ENCODE assay signal across 22 cellular contexts in genomic region chrX:37383313-37383712, GRCh38. TPM values are rescaled to one million over a fixed set of nuclear protein-coding genes. Genes with fewer than 3 reads are reported as not detected.
"Had no signal": no experiment of that assay in that cellular context is flagged by ENCODE, and none has a peak within 500 bp of the region (broad histone marks: within the 10 kb centered on the region; RNA-seq: fewer than 3 reads in every experiment).

No MANE protein-coding gene starts in this region.

- H3K27ac ChIP-seq: brain microvascular endothelial cell, sigmoid colon, suprapubic skin had no signal

- H3K27ac Mint-ChIP-seq: activated CD4-positive, alpha-beta T cell treated with anti-CD3 and anti-CD28 coated beads, Interleukin-2, amount 10 ng/mL, durations not matched to agents 24 days and 14 days; activated naive CD4-positive, alpha-beta T cell treated with anti-CD3 and anti-CD28 coated beads, Interleukin-2, amount 10 ng/mL, durations not matched to agents 7 days and 5 days; activated T-helper 17 cell treated with anti-CD3 and anti-CD28 coated beads, Interleukin-2, amount 50 U/mL, for 72 hours; dendritic cell treated with granulocyte-macrophage colony-stimulating factor and Interleukin-4, amounts not matched to agents 40 ng/mL and 50 ng/mL, for 4 days; naive thymus-derived CD8-positive, alpha-beta T cell; progenitor cell of endocrine pancreas; T-cell; type B pancreatic cell; WTC11 had no signal

- H3K27me3 Mint-ChIP-seq: activated CD4-positive, alpha-beta T cell treated with anti-CD3 and anti-CD28 coated beads, Interleukin-2, amount 10 ng/mL, durations not matched to agents 24 days and 14 days; activated naive CD4-positive, alpha-beta T cell treated with anti-CD3 and anti-CD28 coated beads, Interleukin-2, amount 10 ng/mL, durations not matched to agents 7 days and 5 days; dendritic cell treated with granulocyte-macrophage colony-stimulating factor and Interleukin-4, amounts not matched to agents 40 ng/mL and 50 ng/mL, for 4 days; progenitor cell of endocrine pancreas; type B pancreatic cell had no signal

- H3K4me1 Mint-ChIP-seq: activated CD4-positive, alpha-beta T cell treated with anti-CD3 and anti-CD28 coated beads, Interleukin-2, amount 10 ng/mL, durations not matched to agents 24 days and 14 days; activated naive CD4-positive, alpha-beta T cell treated with anti-CD3 and anti-CD28 coated beads, Interleukin-2, amount 10 ng/mL, durations not matched to agents 7 days and 5 days; activated T-helper 17 cell treated with anti-CD3 and anti-CD28 coated beads, Interleukin-2, amount 50 U/mL, for 72 hours; naive thymus-derived CD8-positive, alpha-beta T cell; T-cell had no signal

- H3K9me3 ChIP-seq: mucosa of descending colon, sigmoid colon, suprapubic skin had no signal

- H3K36me3 ChIP-seq: brain microvascular endothelial cell, sigmoid colon, suprapubic skin had no signal

- DNase-seq: activated CD4-positive, alpha-beta T cell treated with anti-CD3 and anti-CD28 coated beads, Interleukin-2, amount 10 ng/mL, durations not matched to agents 24 days and 14 days; activated CD8-positive, alpha-beta memory T cell treated with anti-CD3 and anti-CD28 coated beads for 24 hours; activated naive CD4-positive, alpha-beta T cell treated with anti-CD3 and anti-CD28 coated beads, Interleukin-2, amount 10 ng/mL, durations not matched to agents 7 days and 5 days; activated T-cell treated with anti-CD3 and anti-CD28 coated beads for 4 hours; amygdala; brain microvascular endothelial cell; glutamatergic neuron; left colon; mammary epithelial cell; mucosa of descending colon; naive thymus-derived CD8-positive, alpha-beta T cell; sigmoid colon; stimulated activated CD4-positive, alpha-beta T cell treated with anti-CD3 and anti-CD28 coated beads, Interleukin-4, amount 100 ng/mL, for 1 hour; stimulated activated CD8-positive, alpha-beta memory T cell treated with anti-CD3 and anti-CD28 coated beads, Interleukin-4, amount 100 ng/mL, for 48 hours; stimulated activated naive CD8-positive, alpha-beta T cell treated with anti-CD3 and anti-CD28 coated beads, Interleukin-15, Interleukin-2, amounts not matched to agents 100 U/mL and 50 U/mL, for 24 hours; T-cell had no signal

- H3K9me3 Mint-ChIP-seq: activated CD4-positive, alpha-beta T cell treated with anti-CD3 and anti-CD28 coated beads, Interleukin-2, amount 10 ng/mL, durations not matched to agents 24 days and 14 days; activated naive CD4-positive, alpha-beta T cell treated with anti-CD3 and anti-CD28 coated beads, Interleukin-2, amount 10 ng/mL, durations not matched to agents 7 days and 5 days; dendritic cell treated with granulocyte-macrophage colony-stimulating factor and Interleukin-4, amounts not matched to agents 40 ng/mL and 50 ng/mL, for 4 days had no signal

- H3K27me3 ChIP-seq: brain microvascular endothelial cell, sigmoid colon, suprapubic skin had no signal

- H3K36me3 Mint-ChIP-seq: activated naive CD4-positive, alpha-beta T cell treated with anti-CD3 and anti-CD28 coated beads, Interleukin-2, amount 10 ng/mL, durations not matched to agents 7 days and 5 days; T-cell had no signal

- ATAC-seq: activated T-helper 17 cell treated with anti-CD3 and anti-CD28 coated beads, Interleukin-2, amount 50 U/mL, for 72 hours; left colon; mucosa of descending colon; naive thymus-derived CD8-positive, alpha-beta T cell; stimulated activated naive CD8-positive, alpha-beta T cell treated with anti-CD3 and anti-CD28 coated beads, Interleukin-15, Interleukin-2, amounts not matched to agents 100 U/mL and 50 U/mL, for 24 hours; T-cell; WTC11 had no signal

- H3K4me3 Mint-ChIP-seq: activated CD4-positive, alpha-beta T cell treated with anti-CD3 and anti-CD28 coated beads, Interleukin-2, amount 10 ng/mL, durations not matched to agents 24 days and 14 days; activated naive CD4-positive, alpha-beta T cell treated with anti-CD3 and anti-CD28 coated beads, Interleukin-2, amount 10 ng/mL, durations not matched to agents 7 days and 5 days; activated T-helper 17 cell treated with anti-CD3 and anti-CD28 coated beads, Interleukin-2, amount 50 U/mL, for 72 hours; dendritic cell treated with granulocyte-macrophage colony-stimulating factor and Interleukin-4, amounts not matched to agents 40 ng/mL and 50 ng/mL, for 4 days; naive thymus-derived CD8-positive, alpha-beta T cell; T-cell; type B pancreatic cell; WTC11 had no signal

- H3K4me1 ChIP-seq: suprapubic skin had no signal

- H3K4me3 ChIP-seq: mucosa of descending colon, sigmoid colon, suprapubic skin had no signal

RNA-seq across cellular contexts. Expression of gene PRRG1, which starts 34.1 kb away (rescaled TPM):
- total RNA-seq: activated CD4-positive, alpha-beta T cell treated with anti-CD3 and anti-CD28 coated beads, Interleukin-2, amount 10 ng/mL, durations not matched to agents 24 days and 14 days; activated T-helper 17 cell treated with anti-CD3 and anti-CD28 coated beads, Interleukin-2, amount 50 U/mL, for 72 hours; naive thymus-derived CD8-positive, alpha-beta T cell had no signal
- polyA plus RNA-seq: naive thymus-derived CD8-positive, alpha-beta T cell had no signal
